26 cellular contexts compared by ENCODE assay signal in the genomic region with DNA sequence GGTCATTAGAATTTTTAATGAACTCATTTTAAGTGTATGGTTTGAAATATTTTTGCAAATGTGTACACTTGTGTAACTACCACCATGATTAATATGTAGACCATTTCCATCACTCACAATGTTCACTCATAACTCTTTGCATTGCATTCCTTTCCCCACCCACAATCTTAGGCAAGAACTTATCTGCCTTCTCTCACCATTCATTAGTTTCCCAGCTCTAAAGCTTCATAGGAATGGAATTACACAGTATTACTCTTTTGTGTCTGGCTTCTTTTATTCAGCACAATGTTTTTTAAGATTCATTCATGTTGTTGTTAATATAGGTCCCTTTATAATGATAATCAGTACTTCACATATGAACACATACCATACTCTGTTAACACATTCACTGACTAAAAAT.
DNase-seq lines count a peak whose midpoint lies in the region; ATAC-seq, FAIRE-seq and TF ChIP-seq lines count a peak whose summit lies in the region.
"Had no signal": no experiment of that assay in that cellular context is flagged by ENCODE, and none has a peak within 500 bp of the region (broad histone marks: within the 10 kb centered on the region; RNA-seq: fewer than 3 reads in every experiment).

No MANE protein-coding gene starts in this region.

- H3K4me3 ChIP-seq in breast epithelium (no peak overlapping the region), choroid plexus epithelial cell (ENCODE audit: low read depth, low read length) (no peak overlapping the region), small intestine (ENCODE audit: low read depth in 1 of 2, low read length in 2 of 2) (no peak overlapping the region)
- H3K4me3 ChIP-seq: BLaER1 treated with 17β-estradiol and CSF1 and Interleukin-3, amounts not matched to agents 10 nM and 100 nM; K562; left ventricle myocardium inferior; SK-N-MC; skin epidermis had no signal

- DNase-seq in MCF 10A (ENCODE audit: unreplicated experiment) (peak; percentile 29), breast epithelium (ENCODE audit: low spot score in 2 of 2) (no peak), choroid plexus epithelial cell (ENCODE audit: low read depth) (peak; percentile 73), kidney tubule cell (ENCODE audit: low spot score) (peak; percentile 1), type B pancreatic cell (ENCODE audit: extremely low spot score, unreplicated experiment) (no peak), small intestine (no peak), caudate nucleus (lab: John Stamatoyannopoulos, UW) (no peak)
- DNase-seq: activated B cell treated with CpG ODN at 0.5 μM for 24 hours; activated CD4-positive, alpha-beta T cell treated with anti-CD3 and anti-CD28 coated beads, Interleukin-2, amount 10 ng/mL, durations not matched to agents 7 days and 5 days; activated effector memory CD4-positive, alpha-beta T cell treated with anti-CD3 and anti-CD28 coated beads, Interleukin-2, amount 50 U/mL, for 16 hours; activated naive CD8-positive, alpha-beta T cell treated with anti-CD3 and anti-CD28 coated beads, Interleukin-2, amount 10 ng/mL, durations not matched to agents 7 days and 5 days; DMS53; left ventricle myocardium inferior; NCI-H1092; NCI-H1694 treated with DMSO at 0.1 percent for 48 hours; nucleus accumbens; stimulated activated CD4-positive, alpha-beta T cell treated with anti-CD3 and anti-CD28 coated beads, Interleukin-1b, Interleukin-23, amount 100 ng/mL, for 48 hours; stimulated activated naive CD4-positive, alpha-beta T cell treated with Interleukin-2 at 50 U/mL for 16 hours had no signal

- H3K36me3 ChIP-seq in breast epithelium: no peaks in the 10 kb centered on the region
- peaks cover 1 to 2% of the 10 kb centered on the region in 2 donors for H3K36me3 ChIP-seq in small intestine (ENCODE audit: control insufficient read depth in 2 of 2, insufficient read depth in 2 of 2, low read length in 2 of 2)
- H3K36me3 ChIP-seq: left ventricle myocardium inferior had no signal

- no TSS peak for BruUV-seq in MCF 10A (replicated peaks; lab: Mats Ljungman, UMichigan)

- H3K9me3 ChIP-seq in breast epithelium: no peaks in the 10 kb centered on the region
- no peaks in the 10 kb centered on the region for H3K9me3 ChIP-seq in small intestine (ENCODE audit: control insufficient read depth, low read depth)
- H3K9me3 ChIP-seq: BLaER1 treated with 17β-estradiol and CSF1 and Interleukin-3, amounts not matched to agents 10 nM and 100 nM; left ventricle myocardium inferior had no signal

- H3K9me3 Mint-ChIP-seq in MCF 10A (ENCODE audit: unreplicated experiment) (no peaks in the 10 kb centered on the region), type B pancreatic cell (no peaks in the 10 kb centered on the region)
- H3K9me3 Mint-ChIP-seq: activated B cell treated with CpG ODN at 0.5 μM for 24 hours; activated CD4-positive, alpha-beta T cell treated with anti-CD3 and anti-CD28 coated beads, Interleukin-2, amount 10 ng/mL, durations not matched to agents 7 days and 5 days; activated naive CD8-positive, alpha-beta T cell treated with anti-CD3 and anti-CD28 coated beads, Interleukin-2, amount 10 ng/mL, durations not matched to agents 7 days and 5 days; mesothelial cell of epicardium had no signal

- no peak overlapping the region for H3K4me3 Mint-ChIP-seq in MCF 10A (ENCODE audit: unreplicated experiment)
- H3K4me3 Mint-ChIP-seq in type B pancreatic cell: no peak overlapping the region
- H3K4me3 Mint-ChIP-seq: activated B cell treated with CpG ODN at 0.5 μM for 24 hours; activated CD4-positive, alpha-beta T cell treated with anti-CD3 and anti-CD28 coated beads, Interleukin-2, amount 10 ng/mL, durations not matched to agents 7 days and 5 days; activated naive CD8-positive, alpha-beta T cell treated with anti-CD3 and anti-CD28 coated beads, Interleukin-2, amount 10 ng/mL, durations not matched to agents 7 days and 5 days; mesothelial cell of epicardium had no signal

- no peak for ATAC-seq in HG02678 (IDR thresholded peaks at IDR 0.05; ENCODE audit: unreplicated experiment)
- ATAC-seq: HCT116, K562 had no signal

- H3K27ac Mint-ChIP-seq in MCF 10A (ENCODE audit: low read depth, unreplicated experiment) (no peak overlapping the region), type B pancreatic cell (peak overlapping the region; percentile 0)
- H3K27ac Mint-ChIP-seq: activated B cell treated with CpG ODN at 0.5 μM for 24 hours; activated CD4-positive, alpha-beta T cell treated with anti-CD3 and anti-CD28 coated beads, Interleukin-2, amount 10 ng/mL, durations not matched to agents 7 days and 5 days; activated naive CD8-positive, alpha-beta T cell treated with anti-CD3 and anti-CD28 coated beads, Interleukin-2, amount 10 ng/mL, durations not matched to agents 7 days and 5 days had no signal

- FAIRE-seq in small intestine (lab: Jason Lieb, UNC): no peak
- FAIRE-seq: K562 had no signal

- H3K27me3 Mint-ChIP-seq in MCF 10A (ENCODE audit: insufficient read depth, unreplicated experiment) (no peaks in the 10 kb centered on the region), type B pancreatic cell (no peaks in the 10 kb centered on the region)
- H3K27me3 Mint-ChIP-seq: activated B cell treated with CpG ODN at 0.5 μM for 24 hours; activated CD4-positive, alpha-beta T cell treated with anti-CD3 and anti-CD28 coated beads, Interleukin-2, amount 10 ng/mL, durations not matched to agents 7 days and 5 days; activated naive CD8-positive, alpha-beta T cell treated with anti-CD3 and anti-CD28 coated beads, Interleukin-2, amount 10 ng/mL, durations not matched to agents 7 days and 5 days had no signal

- H3K27ac ChIP-seq in breast epithelium (no peak overlapping the region), small intestine (ENCODE audit: low read depth in 1 of 2, low read length in 1 of 2) (no peak overlapping the region), caudate nucleus (ENCODE audit: low read depth, low read length) (no peak overlapping the region)
- H3K27ac ChIP-seq: 22Rv1; BLaER1 treated with 17β-estradiol and CSF1 and Interleukin-3, amounts not matched to agents 10 nM and 100 nM; left ventricle myocardium inferior; SK-N-MC; skin epidermis had no signal

- CTCF ChIA-PET in MCF 10A (lab: Yijun Ruan, JAX): interaction anchor here (0.6 kb wide), 1 partner anchor 15 kb away, joined by 3 read pairs; no protein-coding TSS in a partner anchor

- H3K27me3 ChIP-seq in breast epithelium (no peaks in the 10 kb centered on the region), small intestine (ENCODE audit: control insufficient read depth in 2 of 2, insufficient read depth in 2 of 2, low read length in 2 of 2) (no peaks in the 10 kb centered on the region)
- H3K27me3 ChIP-seq: BLaER1 treated with 17β-estradiol and CSF1 and Interleukin-3, amounts not matched to agents 10 nM and 100 nM had no signal

- no peaks in the 10 kb centered on the region for H3K4me1 ChIP-seq in breast epithelium
- no peaks in the 10 kb centered on the region for H3K4me1 ChIP-seq in small intestine (ENCODE audit: control insufficient read depth in 2 of 2, insufficient read depth in 1 of 2, low read depth in 1 of 2, low read length in 1 of 2)
- H3K4me1 ChIP-seq: left ventricle myocardium inferior had no signal

- POLR2A ChIA-PET in MCF 10A (lab: Yijun Ruan, JAX): no interaction called here

- H3K36me3 Mint-ChIP-seq in MCF 10A (ENCODE audit: insufficient read depth, unreplicated experiment) (no peaks in the 10 kb centered on the region), type B pancreatic cell (peaks cover 5% of the 10 kb centered on the region)
- H3K36me3 Mint-ChIP-seq: mesothelial cell of epicardium had no signal

- intact Hi-C loops in MCF 10A (cut with micrococcal nuclease): no loop called here
- intact Hi-C loops in breast epithelium (cut with DNase I; ENCODE audit: low total_unique reads): no loop called here

- no peak for TF ChIP-seq CTCF in MCF 10A (IDR thresholded peaks at IDR 0.05; ENCODE audit: unreplicated experiment)
- TF ChIP-seq CTCF in breast epithelium (IDR thresholded peaks at IDR 0.05): no peak
- no peak for TF ChIP-seq CTCF in choroid plexus epithelial cell (conservative IDR thresholded peaks at IDR 0.05; ENCODE audit: low read depth, low read length)
- TF ChIP-seq CTCF in type B pancreatic cell (conservative IDR thresholded peaks at IDR 0.05): no peak

- H3K4me1 Mint-ChIP-seq in MCF 10A (ENCODE audit: insufficient read depth, unreplicated experiment) (peaks cover 11% of the 10 kb centered on the region), type B pancreatic cell (ENCODE audit: unreplicated experiment) (no peaks in the 10 kb centered on the region)
- H3K4me1 Mint-ChIP-seq: activated B cell treated with CpG ODN at 0.5 μM for 24 hours; activated CD4-positive, alpha-beta T cell treated with anti-CD3 and anti-CD28 coated beads, Interleukin-2, amount 10 ng/mL, durations not matched to agents 7 days and 5 days had no signal

- no peak for TF ChIP-seq POLR2A in breast epithelium (IDR thresholded peaks at IDR 0.05)

Comparison
In these comparisons a context has a peak if more than half of its experiments do, and no peak if none do; other contexts are left out.
1. DNase-seq: peak in MCF 10A (single experiment), choroid plexus epithelial cell (single experiment) and kidney tubule cell (single experiment); none in breast epithelium (0 of 2), type B pancreatic cell (single experiment), small intestine (single experiment) and caudate nucleus (0 of 61).